Comparison of ENCODE assay signal across 1 cellular context in genomic region chr3:71415708-71416108, GRCh38.
TF ChIP-seq lines count a peak whose summit lies in the region.

No MANE protein-coding gene starts in this region.

TF ChIP-seq in HepG2, 621 proteins besides CTCF, POLR2A, EP300 and RAD21 (continued from another document):
- TF ChIP-seq PAXIP1 (CRISPR knock-in tag; conservative IDR thresholded peaks at IDR 0.05) (peak; percentile 70), PHF21A (CRISPR knock-in tag; IDR thresholded peaks at IDR 0.05) (0 out of 2 replicates have a peak, but pooled peaks have one; percentile 39), HOMEZ (CRISPR knock-in tag; IDR thresholded peaks at IDR 0.05; ENCODE audit: low read depth) (peak; percentile 24; the same call in 1 of the 2 replicates), NKX3-1 (CRISPR knock-in tag; IDR thresholded peaks at IDR 0.05) (no peak), RELA (CRISPR knock-in tag; IDR thresholded peaks at IDR 0.05) (no peak), ZNF205 (CRISPR knock-in tag; IDR thresholded peaks at IDR 0.05) (no peak), SOX6 (IDR thresholded peaks at IDR 0.05) (no peak), SOX6 (CRISPR knock-in tag; IDR thresholded peaks at IDR 0.05) (peak; percentile 95), GFI1 (CRISPR knock-in tag; IDR thresholded peaks at IDR 0.05; ENCODE audit: borderline replicate concordance) (peak; percentile 90), SP5 (CRISPR knock-in tag; IDR thresholded peaks at IDR 0.05; ENCODE audit: borderline replicate concordance, low read depth) (no peak), MAFF (IDR thresholded peaks at IDR 0.05; ENCODE audit: low read depth, low read length) (no peak), FOXP1 (IDR thresholded peaks at IDR 0.05) (no peak), FOXP1 (CRISPR knock-in tag; IDR thresholded peaks at IDR 0.05) (peak; percentile 73; the same call in 1 of the 2 replicates), KLF16 (CRISPR knock-in tag; IDR thresholded peaks at IDR 0.05) (no peak), HCFC1 (IDR thresholded peaks at IDR 0.05; ENCODE audit: low read depth, low read length) (no peak), NFAT5 (CRISPR knock-in tag; IDR thresholded peaks at IDR 0.05) (no peak), NFIC (IDR thresholded peaks at IDR 0.05; ENCODE audit: low read length) (peak; percentile 83), DR1 (CRISPR knock-in tag; IDR thresholded peaks at IDR 0.05) (no peak), GABPA (IDR thresholded peaks at IDR 0.05; ENCODE audit: low read depth, low read length) (no peak), GABPA (CRISPR knock-in tag; IDR thresholded peaks at IDR 0.05; ENCODE audit: low read depth) (no peak), SRSF9 (IDR thresholded peaks at IDR 0.05; ENCODE audit: borderline replicate concordance, insufficient read depth, low read depth, low read length, poor library complexity, severe bottlenecking) (no peak), ZNF710 (CRISPR knock-in tag; IDR thresholded peaks at IDR 0.05; ENCODE audit: borderline replicate concordance) (peak; percentile 57; the same call in 1 of the 2 replicates), HOXA7 (CRISPR knock-in tag; IDR thresholded peaks at IDR 0.05) (no peak)
